In genomic region chr1:156559797-156560112, GRCh38 we compare ENCODE assay signal across 26 cellular contexts.
"Had no signal": no experiment of that assay in that cellular context is flagged by ENCODE, and none has a peak within 500 bp of the region (broad histone marks: within the 10 kb centered on the region; RNA-seq: fewer than 3 reads in every experiment).

No MANE protein-coding gene starts in this region.

- H3K36me3 ChIP-seq: esophagus squamous epithelium, left ventricle myocardium inferior, right atrium auricular region, upper lobe of left lung, vagina had no signal

- H3K9me3 Mint-ChIP-seq: activated CD8-positive, alpha-beta T cell treated with anti-CD3 and anti-CD28 coated beads for 36 hours; activated T-cell treated with anti-CD3 and anti-CD28 coated beads, Interleukin-2, amount 50 U/mL, for 4 hours; activated T-helper 2 cell treated with anti-CD3 and anti-CD28 coated beads, Interferon-gamma antibody, Interleukin-2, Interleukin-4, amounts not matched to agents 10 μg/mL and 5 μg/mL and 100 μg/mL, durations not matched to agents 14 hours and 24 hours and 36 hours; mesothelial cell of epicardium; naive B cell; neural crest cell; WTC11 had no signal

- H3K27me3 Mint-ChIP-seq: activated CD8-positive, alpha-beta T cell treated with anti-CD3 and anti-CD28 coated beads for 36 hours; activated naive CD8-positive, alpha-beta T cell; naive B cell had no signal

- H3K36me3 Mint-ChIP-seq: activated naive CD8-positive, alpha-beta T cell; naive B cell had no signal

- H3K27ac ChIP-seq: epithelial cell of prostate, esophagus squamous epithelium, heart right ventricle, left ventricle myocardium inferior, parathyroid adenoma, right atrium auricular region, testis, upper lobe of left lung, vagina had no signal

- H3K4me3 Mint-ChIP-seq: activated CD8-positive, alpha-beta T cell treated with anti-CD3 and anti-CD28 coated beads for 36 hours; activated naive CD8-positive, alpha-beta T cell; activated T-cell treated with anti-CD3 and anti-CD28 coated beads, Interleukin-2, amount 50 U/mL, for 4 hours; mesothelial cell of epicardium; naive B cell; neural crest cell; WTC11 had no signal

- H3K4me1 Mint-ChIP-seq: mesothelial cell of epicardium, neural crest cell, WTC11 had no signal

- H3K9me3 ChIP-seq: esophagus squamous epithelium, heart right ventricle, left ventricle myocardium inferior, right atrium auricular region, testis, upper lobe of left lung, vagina had no signal

- DNase-seq: activated CD4-positive, alpha-beta T cell treated with anti-CD3 and anti-CD28 coated beads for 1 hour; activated CD4-positive, alpha-beta T cell treated with anti-CD3 and anti-CD28 coated beads, Interleukin-2, amount 50 U/mL, for 1 hour; activated CD8-positive, alpha-beta T cell treated with anti-CD3 and anti-CD28 coated beads for 36 hours; activated T-cell treated with anti-CD3 and anti-CD28 coated beads, Interleukin-2, amount 50 U/mL, for 4 hours; anterior cingulate cortex; dermis blood vessel endothelial cell; effector CD4-positive, alpha-beta T cell; esophagus squamous epithelium; foreskin melanocyte; heart right ventricle; left ventricle myocardium inferior; naive B cell; nucleus accumbens; stimulated activated naive CD8-positive, alpha-beta T cell treated with anti-CD3 and anti-CD28 coated beads, Interleukin-15, Interleukin-2, amounts not matched to agents 100 U/mL and 50 U/mL, for 24 hours; T-helper 2 cell; testis; upper lobe of left lung had no signal

- ATAC-seq: activated CD8-positive, alpha-beta T cell treated with anti-CD3 and anti-CD28 coated beads for 36 hours; activated T-cell treated with anti-CD3 and anti-CD28 coated beads, Interleukin-2, amount 50 U/mL, for 4 hours; stimulated activated naive CD8-positive, alpha-beta T cell treated with anti-CD3 and anti-CD28 coated beads, Interleukin-15, Interleukin-2, amounts not matched to agents 100 U/mL and 50 U/mL, for 24 hours; WTC11 had no signal

- H3K79me2 ChIP-seq: parathyroid adenoma had no signal

- H3K4me1 ChIP-seq: left ventricle myocardium inferior, parathyroid adenoma, right atrium auricular region, testis, upper lobe of left lung, vagina had no signal

- H3K27ac Mint-ChIP-seq: activated CD8-positive, alpha-beta T cell treated with anti-CD3 and anti-CD28 coated beads for 36 hours; activated naive CD8-positive, alpha-beta T cell; activated T-helper 2 cell treated with anti-CD3 and anti-CD28 coated beads, Interferon-gamma antibody, Interleukin-2, Interleukin-4, amounts not matched to agents 10 μg/mL and 5 μg/mL and 100 μg/mL, durations not matched to agents 14 hours and 24 hours and 36 hours; mesothelial cell of epicardium; WTC11 had no signal

- H3K4me3 ChIP-seq: esophagus squamous epithelium, heart right ventricle, left ventricle myocardium inferior, right atrium auricular region, testis, upper lobe of left lung, vagina had no signal

- H3K9ac ChIP-seq: parathyroid adenoma had no signal

- H2AFZ ChIP-seq: parathyroid adenoma had no signal

- H3K27me3 ChIP-seq: esophagus squamous epithelium, heart right ventricle, right atrium auricular region, testis, upper lobe of left lung, vagina had no signal
